19 cellular contexts compared by ENCODE assay signal in the genomic region with DNA sequence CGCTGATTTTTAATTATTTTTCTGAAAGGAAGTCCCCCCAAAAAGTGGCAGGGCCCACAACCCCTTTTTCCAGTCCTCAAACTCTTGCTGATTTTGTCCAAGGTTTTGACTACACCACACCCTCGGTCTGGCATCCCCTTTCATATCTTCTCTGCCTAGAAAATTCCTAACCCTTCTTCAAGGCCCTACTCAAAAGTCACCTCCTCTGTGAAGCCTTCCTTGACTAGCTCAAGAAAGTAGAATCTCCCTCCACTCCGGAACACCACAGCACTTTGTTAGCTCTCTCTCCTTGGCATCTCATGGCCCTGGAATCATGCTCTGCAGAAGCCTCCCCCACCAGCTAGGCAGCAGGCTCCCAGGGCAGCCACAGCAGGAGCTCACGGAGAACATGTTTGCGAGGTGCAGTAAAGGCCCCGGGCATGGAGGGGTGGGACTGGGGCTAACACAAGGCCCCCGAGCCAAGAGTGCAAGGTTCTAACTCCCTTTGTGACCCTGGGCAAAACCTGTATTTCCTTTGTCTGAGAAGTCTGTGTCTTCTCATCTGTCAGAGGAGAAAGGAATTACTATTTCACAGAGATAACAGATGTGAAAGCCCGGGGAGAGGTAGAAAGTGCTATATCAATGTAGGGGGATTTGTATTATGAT. TPM values are rescaled to one million over a fixed set of nuclear protein-coding genes. Genes with fewer than 3 reads are reported as not detected.
DNase-seq lines count a peak whose midpoint lies in the region; ATAC-seq, FAIRE-seq and TF ChIP-seq lines count a peak whose summit lies in the region.
"Had no signal": no experiment of that assay in that cellular context is flagged by ENCODE, and none has a peak within 500 bp of the region (broad histone marks: within the 10 kb centered on the region; RNA-seq: fewer than 3 reads in every experiment).

No MANE protein-coding gene starts in this region.

- peaks cover 13% of the 10 kb centered on the region for H3K9me3 Mint-ChIP-seq in GM23338
- H3K9me3 Mint-ChIP-seq in mesothelial cell of epicardium, result peaks cover 13% of the 10 kb centered on the region
- H3K9me3 Mint-ChIP-seq: CD4-positive, alpha-beta T cell had no signal

- H3K27me3 ChIP-seq in GM23338 (ENCODE audit: insufficient read depth) (no peaks in the 10 kb centered on the region), K562 (ENCODE audit: control insufficient read depth in 2 of 2, insufficient read depth in 2 of 2, low read length in 2 of 2) (peaks cover 0 to 10% of the 10 kb centered on the region in 2 experiments; a peak in 3 of 5 replicates)
- H3K27me3 ChIP-seq: MG63 had no signal

- in situ Hi-C loops in K562 (cut with MboI), result no loop called here

- no peaks in the 10 kb centered on the region for H3F3A ChIP-seq in GM23338 (replicated peaks; ENCODE audit: low read depth)

- no peaks in the 10 kb centered on the region for H3K9me2 ChIP-seq in GM23338 (ENCODE audit: insufficient read depth)

- H3K36me3 Mint-ChIP-seq in GM23338 (ENCODE audit: low read depth) (peaks cover 4% of the 10 kb centered on the region; the same call in 1 of the 3 replicates), mesothelial cell of epicardium (peaks cover under 1% of the 10 kb centered on the region)

- H3K27ac ChIP-seq in A549 (peak overlapping the region in 1 of 2 experiments; percentile 30; a peak in 1 of 6 replicates), GM23338 (ENCODE audit: low read depth) (no peak overlapping the region), K562 (ENCODE audit: extremely low read depth, low read depth, low read length) (no peak overlapping the region)
- H3K27ac ChIP-seq: SJSA1 had no signal

- H3K79me2 ChIP-seq in GM23338 (replicated peaks; ENCODE audit: insufficient read depth) (no peaks in the 10 kb centered on the region), K562 (ENCODE audit: control insufficient read depth, insufficient read depth, low read length) (no peaks in the 10 kb centered on the region)

- H3K4me3 ChIP-seq in A549 (no peak overlapping the region), GM23338 (no peak overlapping the region), K562 (no peak overlapping the region)
- H3K4me3 ChIP-seq: MG63, SJSA1 had no signal

- FAIRE-seq in A549 (lab: Jason Lieb, UNC) (no peak), K562 (lab: Jason Lieb, UNC) (no peak)

- no peak for ATAC-seq in A549
- no peak; the same call in 2 of the 3 replicates for ATAC-seq in GM23338
- ATAC-seq in K562, result no peak
- ATAC-seq in HG02763 (IDR thresholded peaks at IDR 0.05; ENCODE audit: unreplicated experiment), result no peak
- ATAC-seq: HCT116, PC-3 had no signal

- DNase-seq in A549 (ENCODE audit: low read depth in 1 of 2, low spot score in 1 of 2) (no peak), GM23338 (ENCODE audit: low spot score) (no peak), K562 (ENCODE audit: extremely low read depth in 1 of 4, low spot score in 3 of 4) (no peak), mesothelial cell of epicardium (ENCODE audit: low spot score in 2 of 2, unreplicated experiment in 2 of 2) (no peak), cerebellum (ENCODE audit: low spot score) (no peak), NCI-H1436 treated with DMSO at 0.1 percent for 48 hours (lab: John Stamatoyannopoulos, UW) (no peak), iPS-NIHi7 (ENCODE audit: extremely low spot score) (no peak)
- DNase-seq: ACHN; AML-193; CD4-positive, alpha-beta T cell; MG63; NCI-H1092; NCI-H187 treated with DMSO at 0.1 percent for 48 hours; NCI-H2171 treated with DMSO at 0.1 percent for 48 hours; NCI-H510A; PC-3 had no signal

- no TSS peak for BruUV-seq in K562 (replicated peaks; lab: Mats Ljungman, UMichigan)

- H3K9me3 ChIP-seq in A549 (no peaks in the 10 kb centered on the region), K562 (replicated peaks; ENCODE audit: control insufficient read depth, insufficient read depth, low read depth, low read length) (no peaks in the 10 kb centered on the region)
- H3K9me3 ChIP-seq: MG63, SJSA1 had no signal

- POLR2A ChIA-PET in A549 (lab: Yijun Ruan, JAX) (no interaction called here), K562 (lab: Yijun Ruan, JAX) (interaction anchor here (0.5 to 2.5 kb wide), 2 partner anchors 8 to 90 kb away, joined by 3 to 8 read pairs; no protein-coding TSS in a partner anchor)

- H3K36me3 ChIP-seq in GM23338 (ENCODE audit: insufficient read depth) (no peaks in the 10 kb centered on the region), K562 (ENCODE audit: control insufficient read depth, insufficient read depth, low read length) (no peaks in the 10 kb centered on the region)
- H3K36me3 ChIP-seq: MG63, SJSA1 had no signal

- peak overlapping the region; percentile 34 for H2AFZ ChIP-seq in GM23338
- no peak overlapping the region for H2AFZ ChIP-seq in K562 (ENCODE audit: low read depth, low read length)

- TF ChIP-seq RAD21 in A549 (conservative IDR thresholded peaks at IDR 0.05 in 1 of 2, IDR thresholded peaks at IDR 0.05 in 1 of 2) (no peak), K562 (CRISPR knock-in tag; conservative IDR thresholded peaks at IDR 0.05 in 1 of 2, IDR thresholded peaks at IDR 0.05 in 1 of 2) (no peak)

- TF ChIP-seq CTCF in A549 (IDR thresholded peaks at IDR 0.05) (no peak), GM23338 (conservative IDR thresholded peaks at IDR 0.05; ENCODE audit: low read depth in 2 of 2) (no peak), K562 (IDR thresholded peaks at IDR 0.05 in 2 of 3, conservative IDR thresholded peaks at IDR 0.05 in 1 of 3; ENCODE audit: insufficient read depth in 2 of 3, low read depth in 1 of 3, low read length in 3 of 3) (no peak), mesothelial cell of epicardium (IDR thresholded peaks at IDR 0.05; ENCODE audit: unreplicated experiment) (no peak)

- H3K4me3 Mint-ChIP-seq in GM23338 (no peak overlapping the region), mesothelial cell of epicardium (no peak overlapping the region)
- H3K4me3 Mint-ChIP-seq: CD4-positive, alpha-beta T cell had no signal

- H3K9ac ChIP-seq in K562 (ENCODE audit: insufficient read depth in 1 of 2, low read depth in 2 of 2, low read length in 2 of 2), result peak overlapping the region in 1 of 2 experiments; percentile 48; a peak in 1 of 4 replicates

- TF ChIP-seq POLR2A in A549 (IDR thresholded peaks at IDR 0.05; ENCODE audit: low read length) (no peak), K562 (conservative IDR thresholded peaks at IDR 0.05) (no peak)

- H3K9me1 ChIP-seq in K562 (ENCODE audit: control insufficient read depth, insufficient read depth, low read length), result no peaks in the 10 kb centered on the region

- peaks cover 10% of the 10 kb centered on the region for H3K4me1 Mint-ChIP-seq in GM23338
- H3K4me1 Mint-ChIP-seq in mesothelial cell of epicardium, result peaks cover 36% of the 10 kb centered on the region

- H3K4me2 ChIP-seq in A549, result no peak overlapping the region
- no peak overlapping the region for H3K4me2 ChIP-seq in GM23338
- H3K4me2 ChIP-seq in K562 (ENCODE audit: insufficient read depth, low read length), result no peak overlapping the region

- H3K4me1 ChIP-seq in A549 (peaks cover 19% of the 10 kb centered on the region), GM23338 (ENCODE audit: insufficient read depth) (no peaks in the 10 kb centered on the region; the same call in 1 of the 2 replicates), K562 (replicated peaks in 1 of 2; ENCODE audit: control insufficient read depth in 2 of 2, insufficient read depth in 2 of 2, low read length in 2 of 2) (no peaks in the 10 kb centered on the region)
- H3K4me1 ChIP-seq: SJSA1 had no signal

- H4K20me1 ChIP-seq in GM23338 (replicated peaks; ENCODE audit: insufficient read depth) (no peaks in the 10 kb centered on the region), K562 (replicated peaks; ENCODE audit: control insufficient read depth, insufficient read depth, low read length) (no peaks in the 10 kb centered on the region)

- no peak for TF ChIP-seq EP300 in A549 (IDR thresholded peaks at IDR 0.05)
- TF ChIP-seq EP300 in K562 (IDR thresholded peaks at IDR 0.05; ENCODE audit: low read length), result no peak

- H3K27ac Mint-ChIP-seq in GM23338 (no peak overlapping the region), mesothelial cell of epicardium (peak overlapping the region; percentile 93)
- H3K27ac Mint-ChIP-seq: CD4-positive, alpha-beta T cell had no signal

- CTCF ChIA-PET in A549 (lab: Yijun Ruan, JAX) (interaction anchor here (1.2 to 4.1 kb wide), 5 partner anchors 12 to 130 kb away, joined by 3 to 28 read pairs (median 16); a partner anchor contains a TSS), K562 (lab: Yijun Ruan, JAX; ENCODE audit: low intra/inter-chr PET ratio) (no interaction called here)

- H3K27me3 Mint-ChIP-seq in GM23338 (ENCODE audit: insufficient read depth, low read depth, poor library complexity) (no peaks in the 10 kb centered on the region), mesothelial cell of epicardium (ENCODE audit: low read depth) (no peaks in the 10 kb centered on the region)

- intact Hi-C loops in K562 (cut with micrococcal nuclease), result no loop called here

- 56% methylated on average over 8 of the region's 8 CpGs for WGBS in A549 (ENCODE audit: missing lambda C conversion rate)
- WGBS in K562 (ENCODE audit: insufficient coverage, low coverage, missing lambda C conversion rate), result 17% methylated on average over 8 of the region's 8 CpGs

RNA-seq across cellular contexts. Expression of a gene that starts 17.7 kb away (rescaled TPM):
- not detected in 2 replicates for polyA plus RNA-seq in A549 (2011; rRNA removed)
- polyA plus RNA-seq in A549 (2012; cell fraction: cytosol; rRNA removed), result not detected in 2 replicates
- polyA plus RNA-seq in A549 (2012; cell fraction: nucleus; rRNA removed), result not detected in 2 replicates
- polyA plus RNA-seq in A549 (2017; fragmentation: RNase III; extraction: RNeasy Plus Mini Kit Qiagen cat#74134 plus additional on column Dnase treatment), result not detected in 3 replicates
- polyA minus RNA-seq in A549 (2011; rRNA and poly(A)+ RNA removed), result not detected in 2 replicates
- total RNA-seq in GM23338 (2014; rRNA removed; shearing (Covaris generic)), result not detected in 2 replicates
- not detected in 2 replicates for polyA plus RNA-seq in GM23338 (2016; fragmentation: Nextera tagmentation; extraction: Ambion mirVana)
- not detected in 2 replicates for total RNA-seq in K562 (2011; cell fraction: chromatin; rRNA removed; ENCODE audit: low replicate concordance)
- total RNA-seq in K562 (2011; cell fraction: nucleolus; rRNA removed), result not detected in 2 replicates
- total RNA-seq in K562 (2011; cell fraction: nucleoplasm; rRNA removed), result not detected in 2 replicates
- not detected in 2 replicates for total RNA-seq in K562 (2014; rRNA removed)
- not detected in 2 replicates for total RNA-seq in K562 (2014; rRNA removed; fragmentation: Illumina TruSeq; extraction: Trizol)
- total RNA-seq in K562 (2015; rRNA removed; fragmentation: Illumina TruSeq; extraction: Trizol), result not detected in 2 replicates
- not detected in 2 replicates for total RNA-seq in K562 (2021)
- not detected in 2 replicates for polyA plus RNA-seq in K562 (2011; rRNA removed)
- not detected in 2 replicates for polyA plus RNA-seq in K562 (2011; cell fraction: cytosol; rRNA removed)
- not detected in 2 replicates for polyA plus RNA-seq in K562 (2011; cell fraction: nucleus; rRNA removed)
- polyA plus RNA-seq in K562 (2012), result not detected in 2 replicates
- polyA plus RNA-seq in K562 (2014; fragmentation: Illumina TruSeq; extraction: Trizol), result not detected in 2 replicates
- not detected for polyA plus RNA-seq in K562 (2014; fragmentation: Nextera tagmentation; extraction: Ambion mirVana)
- polyA plus RNA-seq in K562 (2014; rRNA removed), result not detected in 2 replicates
- polyA minus RNA-seq in K562 (2011; rRNA and poly(A)+ RNA removed), result not detected in 2 replicates
- polyA minus RNA-seq in K562 (2011; cell fraction: cytosol; rRNA and poly(A)+ RNA removed), result not detected in 2 replicates
- not detected in 2 replicates for polyA minus RNA-seq in K562 (2011; cell fraction: nucleus; rRNA and poly(A)+ RNA removed)
- not detected in 3 replicates for total RNA-seq in mesothelial cell of epicardium
- not detected for total RNA-seq in cerebellum
- total RNA-seq: CD4-positive, alpha-beta T cell; PC-3; SJSA1 had no signal

RNA-seq across cellular contexts. Expression of a gene that starts 57.6 kb away (rescaled TPM):
- polyA plus RNA-seq in A549 (2011; rRNA removed), result 898 and 1,226 TPM in 2 replicates
- 1,879 and 1,929 TPM in 2 replicates for polyA plus RNA-seq in A549 (2012; cell fraction: cytosol; rRNA removed)
- polyA plus RNA-seq in A549 (2012; cell fraction: nucleus; rRNA removed), result 562 and 1,121 TPM in 2 replicates
- polyA plus RNA-seq in A549 (2017; fragmentation: RNase III; extraction: RNeasy Plus Mini Kit Qiagen cat#74134 plus additional on column Dnase treatment), result 2,810 to 4,567 TPM (median 3,552 TPM) in 3 replicates
- 472 and 476 TPM in 2 replicates for polyA minus RNA-seq in A549 (2011; rRNA and poly(A)+ RNA removed)
- 7.3 and 9.4 TPM in 2 replicates for total RNA-seq in GM23338 (2014; rRNA removed; shearing (Covaris generic))
- 77.5 and 98.0 TPM in 2 replicates for polyA plus RNA-seq in GM23338 (2016; fragmentation: Nextera tagmentation; extraction: Ambion mirVana)
- 3.2 TPM in 1 of 2 replicates, not detected in the other for total RNA-seq in K562 (2011; cell fraction: chromatin; rRNA removed; ENCODE audit: low replicate concordance)
- total RNA-seq in K562 (2011; cell fraction: nucleolus; rRNA removed), result 3.8 and 6.2 TPM in 2 replicates
- total RNA-seq in K562 (2011; cell fraction: nucleoplasm; rRNA removed), result 1.9 and 3.0 TPM in 2 replicates
- total RNA-seq in K562 (2014; rRNA removed), result 14.7 and 19.1 TPM in 2 replicates
- total RNA-seq in K562 (2014; rRNA removed; fragmentation: Illumina TruSeq; extraction: Trizol), result 16.3 and 23.2 TPM in 2 replicates
- total RNA-seq in K562 (2015; rRNA removed; fragmentation: Illumina TruSeq; extraction: Trizol), result 32.5 and 36.4 TPM in 2 replicates
- 23.2 and 26.3 TPM in 2 replicates for total RNA-seq in K562 (2021)
- polyA plus RNA-seq in K562 (2011; rRNA removed), result 1.3 and 16.7 TPM in 2 replicates
- 2.0 and 24.3 TPM in 2 replicates for polyA plus RNA-seq in K562 (2011; cell fraction: cytosol; rRNA removed)
- 0.73 and 6.6 TPM in 2 replicates for polyA plus RNA-seq in K562 (2011; cell fraction: nucleus; rRNA removed)
- polyA plus RNA-seq in K562 (2012), result 37.2 and 68.1 TPM in 2 replicates
- 9.8 and 12.9 TPM in 2 replicates for polyA plus RNA-seq in K562 (2014; fragmentation: Illumina TruSeq; extraction: Trizol)
- polyA plus RNA-seq in K562 (2014; fragmentation: Nextera tagmentation; extraction: Ambion mirVana), result 10 to 100 TPM; 59.5 to 66.5 TPM
- polyA plus RNA-seq in K562 (2014; rRNA removed), result 26.5 and 30.1 TPM in 2 replicates
- 4.1 TPM in 1 of 2 replicates, not detected in the other for polyA minus RNA-seq in K562 (2011; rRNA and poly(A)+ RNA removed)
- 15.9 and 30.5 TPM in 2 replicates for polyA minus RNA-seq in K562 (2011; cell fraction: cytosol; rRNA and poly(A)+ RNA removed)
- 4.4 and 6.5 TPM in 2 replicates for polyA minus RNA-seq in K562 (2011; cell fraction: nucleus; rRNA and poly(A)+ RNA removed)
- 2.4 to 4.4 TPM (median 3.9 TPM) in 3 replicates for total RNA-seq in mesothelial cell of epicardium
- total RNA-seq in cerebellum, result 21.5 TPM
